ENCODE assay signal across 13 cellular contexts in the genomic region with DNA sequence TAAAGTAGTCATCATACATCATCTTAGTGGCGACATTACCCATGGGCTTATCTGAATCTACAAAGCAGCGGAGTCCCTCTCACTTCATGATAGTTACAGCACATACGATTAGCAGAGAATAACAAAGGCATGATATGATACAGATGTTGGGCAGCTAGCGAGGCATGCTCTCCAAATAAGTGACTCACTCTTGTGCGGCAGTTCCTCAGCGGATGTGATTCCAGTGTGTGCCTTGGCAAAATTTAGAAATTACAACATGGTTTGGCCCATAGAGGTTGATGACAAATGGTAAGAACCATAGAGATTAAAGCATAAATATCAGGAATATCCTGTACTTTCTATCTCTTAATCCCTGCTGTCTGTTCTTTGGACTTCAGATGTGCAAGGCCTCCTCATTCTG. TPM values are rescaled to one million over a fixed set of nuclear protein-coding genes. Genes with fewer than 3 reads are reported as not detected.
DNase-seq lines count a peak whose midpoint lies in the region; ATAC-seq, FAIRE-seq and TF ChIP-seq lines count a peak whose summit lies in the region.
"Had no signal": no experiment of that assay in that cellular context is flagged by ENCODE, and none has a peak within 500 bp of the region (broad histone marks: within the 10 kb centered on the region; RNA-seq: fewer than 3 reads in every experiment).

No MANE protein-coding gene starts in this region.

- no peak overlapping the region for H3K27ac Mint-ChIP-seq in stimulated activated naive CD8-positive, alpha-beta T cell treated with anti-CD3 and anti-CD28 coated beads, Interleukin-15, amount 100 ng/mL, for 72 hours
- H3K27ac Mint-ChIP-seq: CD8-positive, alpha-beta memory T cell; effector memory CD8-positive, alpha-beta T cell had no signal

- DNase-seq in GM04503 (ENCODE audit: low read depth) (peak; percentile 80), brain microvascular endothelial cell (peak; percentile 63), right atrium auricular region (ENCODE audit: low spot score) (peak; percentile 74), gastrocnemius medialis (peak; percentile 7 to 29), cerebellar cortex (ENCODE audit: low spot score) (no peak), GM19239 (ENCODE audit: insufficient read length, low spot score) (no peak), NOMO-1 treated with dmso at 0.1 percent for 144 hours (lab: John Stamatoyannopoulos, UW; ENCODE audit: unreplicated experiment) (no peak)
- DNase-seq in stimulated activated naive CD8-positive, alpha-beta T cell treated with anti-CD3 and anti-CD28 coated beads, Interleukin-15, amount 100 ng/mL, for 72 hours = no peak
- DNase-seq: activated T-cell treated with anti-CD3 and anti-CD28 coated beads, Interleukin-2, amount 50 U/mL, for 1 hour; CD8-positive, alpha-beta memory T cell; effector memory CD8-positive, alpha-beta T cell; retina had no signal

- H3K4me3 ChIP-seq in brain microvascular endothelial cell (ENCODE audit: low read depth, low read length) (no peak overlapping the region), right atrium auricular region (no peak overlapping the region), gastrocnemius medialis (no peak overlapping the region)

- in situ Hi-C loops in brain microvascular endothelial cell (cut with HindIII; ENCODE audit: low pct_ligation_motif_present, low sequenced_read_pairs) = no loop called here
- in situ Hi-C loops in gastrocnemius medialis (cut with MboI; ENCODE audit: low sequenced_read_pairs in 4 of 4) = no loop called here

- no peaks in the 10 kb centered on the region for H3K4me1 ChIP-seq in right atrium auricular region
- no peaks in the 10 kb centered on the region for H3K4me1 ChIP-seq in gastrocnemius medialis

- no peak for FAIRE-seq in GM19239 (lab: Jason Lieb, UNC)

- TF ChIP-seq CTCF in brain microvascular endothelial cell (IDR thresholded peaks at IDR 0.05; ENCODE audit: low read depth, low read length, missing control alignments) = no peak
- TF ChIP-seq CTCF in right atrium auricular region (IDR thresholded peaks at IDR 0.05) = no peak
- TF ChIP-seq CTCF in gastrocnemius medialis (IDR thresholded peaks at IDR 0.05 in 4 of 5, conservative IDR thresholded peaks at IDR 0.05 in 1 of 5) = no peak

- H3K9me3 ChIP-seq in right atrium auricular region = no peaks in the 10 kb centered on the region
- no peaks in the 10 kb centered on the region for H3K9me3 ChIP-seq in gastrocnemius medialis

- H3K4me1 Mint-ChIP-seq in stimulated activated naive CD8-positive, alpha-beta T cell treated with anti-CD3 and anti-CD28 coated beads, Interleukin-15, amount 100 ng/mL, for 72 hours = no peaks in the 10 kb centered on the region
- H3K4me1 Mint-ChIP-seq: CD8-positive, alpha-beta memory T cell had no signal

- H3K27me3 ChIP-seq in brain microvascular endothelial cell (replicated peaks) (no peaks in the 10 kb centered on the region), right atrium auricular region (no peaks in the 10 kb centered on the region), gastrocnemius medialis (no peaks in the 10 kb centered on the region)

- peak; percentile 74 to 75 for ATAC-seq in gastrocnemius medialis
- ATAC-seq in stimulated activated naive CD8-positive, alpha-beta T cell treated with anti-CD3 and anti-CD28 coated beads, Interleukin-15, amount 100 ng/mL, for 72 hours = no peak
- ATAC-seq: activated CD4-positive, CD25-positive, alpha-beta regulatory T cell treated with anti-CD3 and anti-CD28 coated beads, Interleukin-2, amount 50 U/mL, for 24 hours; effector memory CD8-positive, alpha-beta T cell had no signal

- peaks cover 0 to 3% of the 10 kb centered on the region in 2 donors for H3K9me3 Mint-ChIP-seq in stimulated activated naive CD8-positive, alpha-beta T cell treated with anti-CD3 and anti-CD28 coated beads, Interleukin-15, amount 100 ng/mL, for 72 hours
- H3K9me3 Mint-ChIP-seq: effector memory CD8-positive, alpha-beta T cell had no signal

- no peak overlapping the region for H3K27ac ChIP-seq in brain microvascular endothelial cell
- peak overlapping the region in 1 of 2 donors; percentile 45 for H3K27ac ChIP-seq in right atrium auricular region
- no peak overlapping the region for H3K27ac ChIP-seq in gastrocnemius medialis

- H3K4me3 Mint-ChIP-seq in stimulated activated naive CD8-positive, alpha-beta T cell treated with anti-CD3 and anti-CD28 coated beads, Interleukin-15, amount 100 ng/mL, for 72 hours = no peak overlapping the region
- H3K4me3 Mint-ChIP-seq: CD8-positive, alpha-beta memory T cell; effector memory CD8-positive, alpha-beta T cell had no signal

- no peak for TF ChIP-seq POLR2A in gastrocnemius medialis (IDR thresholded peaks at IDR 0.05)

- H3K36me3 ChIP-seq in brain microvascular endothelial cell (replicated peaks) (no peaks in the 10 kb centered on the region), right atrium auricular region (no peaks in the 10 kb centered on the region), gastrocnemius medialis (no peaks in the 10 kb centered on the region)

- intact Hi-C loops in gastrocnemius medialis (cut with DNase I; ENCODE audit: low total_unique reads) = no loop called here

- H3K27me3 Mint-ChIP-seq in stimulated activated naive CD8-positive, alpha-beta T cell treated with anti-CD3 and anti-CD28 coated beads, Interleukin-15, amount 100 ng/mL, for 72 hours = no peaks in the 10 kb centered on the region
- H3K27me3 Mint-ChIP-seq: effector memory CD8-positive, alpha-beta T cell had no signal

RNA-seq across cellular contexts. Expression of a gene that starts 48.1 kb away (rescaled TPM):
- total RNA-seq in right atrium auricular region (1 to 10 TPM; 9.4 to 9.6 TPM), gastrocnemius medialis (10 to 100 TPM; 11.9 to 27.5 (median 17.3) TPM)

Comparison
In these comparisons a context has a peak if more than half of its experiments do, and no peak if none do; other contexts are left out.
1. DNase-seq: peak in GM04503 (single experiment), brain microvascular endothelial cell (single experiment), right atrium auricular region (single experiment) and gastrocnemius medialis (2 of 2); none in cerebellar cortex (single experiment), stimulated activated naive CD8-positive, alpha-beta T cell treated with anti-CD3 and anti-CD28 coated beads, Interleukin-15, amount 100 ng/mL, for 72 hours (0 of 2), GM19239 (single experiment) and NOMO-1 treated with dmso at 0.1 percent for 144 hours (single experiment).